In genomic region chr10:117107280-117107679, GRCh38 we compare ENCODE assay signal across 30 cellular contexts. TPM values are rescaled to one million over a fixed set of nuclear protein-coding genes. Genes with fewer than 3 reads are reported as not detected.
"Had no signal": no experiment of that assay in that cellular context is flagged by ENCODE, and none has a peak within 500 bp of the region (broad histone marks: within the 10 kb centered on the region; RNA-seq: fewer than 3 reads in every experiment).

No MANE protein-coding gene starts in this region.

- H3K4me3 Mint-ChIP-seq: activated naive CD8-positive, alpha-beta T cell; activated T-cell treated with anti-CD3 and anti-CD28 coated beads, Interleukin-2, amount 50 U/mL, for 24 hours; activated T-helper 17 cell treated with anti-CD3 and anti-CD28 coated beads, Interleukin-2, amount 50 U/mL, for 72 hours; immature natural killer cell; natural killer cell treated with Interleukin-12 subunit alpha and Interleukin-12 subunit beta and Interleukin-15 and Interleukin-18, amount 100 ng/mL, for 72 hours; stimulated activated memory B cell treated with anti-CD40 and anti-IgM and Interleukin-4, amounts not matched to agents 10 μg/mL and 1 μg/mL and 100 μg/mL, for 72 hours; WTC11 had no signal

- H3K4me1 Mint-ChIP-seq: activated T-helper 17 cell treated with anti-CD3 and anti-CD28 coated beads, Interleukin-2, amount 50 U/mL, for 72 hours; immature natural killer cell; stimulated activated memory B cell treated with anti-CD40 and anti-IgM and Interleukin-4, amounts not matched to agents 10 μg/mL and 1 μg/mL and 100 μg/mL, for 72 hours had no signal

- H3K9me3 ChIP-seq: adrenal gland, ascending aorta, left ventricle myocardium inferior, sigmoid colon, stomach, transverse colon, uterus had no signal

- H3K4me3 ChIP-seq: adrenal gland, ascending aorta, left ventricle myocardium inferior, sigmoid colon, smooth muscle cell, stomach, transverse colon, uterus had no signal

- H3K27ac Mint-ChIP-seq: activated naive CD8-positive, alpha-beta T cell; activated T-cell treated with anti-CD3 and anti-CD28 coated beads, Interleukin-2, amount 50 U/mL, for 24 hours; activated T-helper 17 cell treated with anti-CD3 and anti-CD28 coated beads, Interleukin-2, amount 50 U/mL, for 72 hours; immature natural killer cell; natural killer cell treated with Interleukin-12 subunit alpha and Interleukin-12 subunit beta and Interleukin-15 and Interleukin-18, amount 100 ng/mL, for 72 hours; progenitor cell of endocrine pancreas; stimulated activated memory B cell treated with anti-CD40 and anti-IgM and Interleukin-4, amounts not matched to agents 10 μg/mL and 1 μg/mL and 100 μg/mL, for 72 hours; WTC11 had no signal

- H3K9me3 Mint-ChIP-seq: activated T-cell treated with anti-CD3 and anti-CD28 coated beads, Interleukin-2, amount 50 U/mL, for 24 hours; activated T-helper 17 cell treated with anti-CD3 and anti-CD28 coated beads, Interleukin-2, amount 50 U/mL, for 72 hours had no signal

- H3K36me3 ChIP-seq: adrenal gland, ascending aorta, brain microvascular endothelial cell, left ventricle myocardium inferior, sigmoid colon, stomach, transverse colon, uterus had no signal

- DNase-seq: activated CD8-positive, alpha-beta memory T cell treated with anti-CD3 and anti-CD28 coated beads, Interleukin-2, amount 50 U/mL, for 4 hours; activated naive CD4-positive, alpha-beta T cell; activated T-cell treated with anti-CD3 and anti-CD28 coated beads, Interleukin-2, amount 50 U/mL, for 24 hours; adrenal gland; brain microvascular endothelial cell; central memory CD4-positive, alpha-beta T cell; dermis blood vessel endothelial cell; effector CD8-positive, alpha-beta T cell; foreskin keratinocyte; immature natural killer cell; kidney glomerular epithelial cell; left ventricle myocardium inferior; mammary epithelial cell; midbrain; retina; sigmoid colon; stimulated activated CD4-positive, alpha-beta T cell treated with anti-CD3 and anti-CD28 coated beads, Interleukin-15, amount 100 ng/mL, for 24 hours; stomach; transverse colon; uterus had no signal

- H3K4me1 ChIP-seq: adrenal gland, ascending aorta, foreskin keratinocyte, left ventricle myocardium inferior, sigmoid colon, stomach, transverse colon, uterus had no signal

- H3K27ac ChIP-seq: adrenal gland, ascending aorta, brain microvascular endothelial cell, foreskin keratinocyte, left ventricle myocardium inferior, sigmoid colon, stomach, transverse colon, uterus had no signal

- H3K27me3 ChIP-seq: adrenal gland, ascending aorta, brain microvascular endothelial cell, foreskin keratinocyte, sigmoid colon, uterus had no signal

- ATAC-seq: activated T-helper 17 cell treated with anti-CD3 and anti-CD28 coated beads, Interleukin-2, amount 50 U/mL, for 72 hours; foreskin keratinocyte; natural killer cell treated with Interleukin-12 subunit alpha and Interleukin-12 subunit beta and Interleukin-15 and Interleukin-18, amount 100 ng/mL, for 72 hours; stimulated activated memory B cell treated with anti-CD40 and anti-IgM and Interleukin-4, amounts not matched to agents 10 μg/mL and 1 μg/mL and 100 μg/mL, for 72 hours; WTC11 had no signal

- H3K36me3 Mint-ChIP-seq: activated naive CD8-positive, alpha-beta T cell; immature natural killer cell; stimulated activated memory B cell treated with anti-CD40 and anti-IgM and Interleukin-4, amounts not matched to agents 10 μg/mL and 1 μg/mL and 100 μg/mL, for 72 hours; WTC11 had no signal

RNA-seq across cellular contexts. Expression of gene VAX1, which starts 30.8 kb away (rescaled TPM):
- total RNA-seq: activated T-helper 17 cell treated with anti-CD3 and anti-CD28 coated beads, Interleukin-2, amount 50 U/mL, for 72 hours; adrenal gland; ascending aorta; dermis blood vessel endothelial cell; glomerular endothelial cell; left ventricle myocardium inferior; mammary epithelial cell; natural killer cell treated with Interleukin-12 subunit alpha and Interleukin-12 subunit beta and Interleukin-15 and Interleukin-18, amount 100 ng/mL, for 72 hours; progenitor cell of endocrine pancreas; sigmoid colon; smooth muscle cell; stomach; transverse colon; uterus had no signal
- polyA plus RNA-seq: adrenal gland, esophagus, immature natural killer cell, mammary epithelial cell, sigmoid colon, smooth muscle cell, stomach had no signal
